Comparison of ENCODE assay signal across 9 cellular contexts in genomic region chr17:68600123-68600880, GRCh38. TPM values are rescaled to one million over a fixed set of nuclear protein-coding genes. Genes with fewer than 3 reads are reported as not detected.
DNase-seq lines count a peak whose midpoint lies in the region; ATAC-seq and TF ChIP-seq lines count a peak whose summit lies in the region.
"Had no signal": no experiment of that assay in that cellular context is flagged by ENCODE, and none has a peak within 500 bp of the region (broad histone marks: within the 10 kb centered on the region; RNA-seq: fewer than 3 reads in every experiment).

No MANE protein-coding gene starts in this region.

- TF ChIP-seq POLR2A in uterus (IDR thresholded peaks at IDR 0.05), result no peak

- ATAC-seq in HG02973 (IDR thresholded peaks at IDR 0.05; ENCODE audit: unreplicated experiment), result no peak

- no peaks in the 10 kb centered on the region for H3K9me3 Mint-ChIP-seq in Caco-2 (ENCODE audit: unreplicated experiment)
- H3K9me3 Mint-ChIP-seq: activated naive CD4-positive, alpha-beta T cell treated with anti-CD3 and anti-CD28 coated beads, Interleukin-2, amount 50 U/mL, for 72 hours had no signal

- no peaks in the 10 kb centered on the region for H3K36me3 ChIP-seq in Caco-2 (ENCODE audit: control insufficient read depth, insufficient read depth, low read length)
- no peaks in the 10 kb centered on the region for H3K36me3 ChIP-seq in ectodermal cell (ENCODE audit: control insufficient read depth, insufficient read depth, low read length)
- no peaks in the 10 kb centered on the region for H3K36me3 ChIP-seq in mesodermal cell (ENCODE audit: control insufficient read depth, insufficient read depth, low read length)
- no peaks in the 10 kb centered on the region for H3K36me3 ChIP-seq in uterus

- H3K27ac ChIP-seq in ectodermal cell (ENCODE audit: insufficient read depth, low read depth, low read length, poor library complexity, severe bottlenecking), result no peak overlapping the region
- H3K27ac ChIP-seq in mesodermal cell (ENCODE audit: low read depth, low read length, severe bottlenecking), result no peak overlapping the region
- H3K27ac ChIP-seq in uterus, result peak overlapping the region; percentile 80 to 91

- intact Hi-C loops in Caco-2 (cut with micrococcal nuclease; ENCODE audit: unreplicated experiment), result loop anchor here (1.0 kb wide), 1 partner anchor 159 kb away; no protein-coding TSS in a partner anchor
- intact Hi-C loops in uterus (cut with DNase I; ENCODE audit: low total_unique reads), result loop anchor here (10.0 kb wide), 1 partner anchor 66 kb away; no protein-coding TSS in a partner anchor

- no peaks in the 10 kb centered on the region for H3K9me3 ChIP-seq in Caco-2
- H3K9me3 ChIP-seq in ectodermal cell (ENCODE audit: control insufficient read depth, low read length), result no peaks in the 10 kb centered on the region
- no peaks in the 10 kb centered on the region for H3K9me3 ChIP-seq in mesodermal cell (ENCODE audit: control insufficient read depth, low read length)
- no peaks in the 10 kb centered on the region for H3K9me3 ChIP-seq in uterus

- H3K4me3 ChIP-seq in Caco-2 (ENCODE audit: low read depth, low read length) (peak overlapping the region; percentile 45), ectodermal cell (ENCODE audit: insufficient read depth, low read depth, low read length) (peak overlapping the region; percentile 54), mesodermal cell (ENCODE audit: extremely low read depth, insufficient read depth, low read length, poor library complexity, severe bottlenecking) (peak overlapping the region; percentile 56), uterus (peak overlapping the region; percentile 68 to 75)

- TF ChIP-seq CTCF in Caco-2 (IDR thresholded peaks at IDR 0.05; ENCODE audit: insufficient read depth in 1 of 2, low read depth in 1 of 2, low read length in 1 of 2, severe bottlenecking in 1 of 2, unreplicated experiment in 1 of 2) (peak; percentile 27 to 61), uterus (IDR thresholded peaks at IDR 0.05) (peak; percentile 48 to 68 (median 65))

- 1% methylated on average over 79 of the region's 79 CpGs for WGBS in ectodermal cell, 2 experiments
- 1 to 2% methylated on average over 71 to 76 of the region's 79 CpGs for WGBS in mesodermal cell (ENCODE audit: insufficient coverage in 2 of 2), 2 experiments

- peaks cover 15% of the 10 kb centered on the region for H3K4me1 Mint-ChIP-seq in Caco-2 (ENCODE audit: low read depth, unreplicated experiment)

- CTCF ChIA-PET in Caco-2 (lab: Charles Lee), result interaction anchor here (0.6 to 2.0 kb wide), 3 partner anchors 66 to 1221 kb away, joined by 3 to 7 read pairs (median 4); no protein-coding TSS in a partner anchor

- peak overlapping the region; percentile 63 for H3K27ac Mint-ChIP-seq in Caco-2 (ENCODE audit: unreplicated experiment)
- H3K27ac Mint-ChIP-seq: activated naive CD4-positive, alpha-beta T cell treated with anti-CD3 and anti-CD28 coated beads, Interleukin-2, amount 50 U/mL, for 72 hours had no signal

- H3K27me3 Mint-ChIP-seq in Caco-2 (ENCODE audit: insufficient read depth, unreplicated experiment), result peaks cover 9% of the 10 kb centered on the region

- H3K36me3 Mint-ChIP-seq in Caco-2 (ENCODE audit: insufficient read depth, unreplicated experiment), result no peaks in the 10 kb centered on the region

- H3K27me3 ChIP-seq in Caco-2 (replicated peaks; ENCODE audit: control insufficient read depth, insufficient read depth, low read length) (no peaks in the 10 kb centered on the region), ectodermal cell (ENCODE audit: control insufficient read depth, insufficient read depth, low read length, poor library complexity, severe bottlenecking) (peaks cover 59% of the 10 kb centered on the region), uterus (no peaks in the 10 kb centered on the region)

- no TSS peak for BruUV-seq in Caco-2 (replicated peaks; lab: Mats Ljungman, UMichigan)

- peak overlapping the region; percentile 61 for H3K4me3 Mint-ChIP-seq in Caco-2 (ENCODE audit: unreplicated experiment)

- POLR2A ChIA-PET in Caco-2 (lab: Charles Lee), result no interaction called here

- peak; percentile 49 to 66 for DNase-seq in Caco-2
- peak; percentile 33 to 51 for DNase-seq in NOMO-1 (lab: John Stamatoyannopoulos, UW; ENCODE audit: unreplicated experiment in 2 of 2)
- DNase-seq in uterus, result peak; percentile 68
- no peak for DNase-seq in SIG-M5 (lab: John Stamatoyannopoulos, UW)
- DNase-seq in stimulated activated naive CD4-positive, alpha-beta T cell treated with Interleukin-2 at 50 U/mL for 16 hours (lab: John Stamatoyannopoulos, UW), result no peak

- H3K4me1 ChIP-seq in Caco-2 (peaks cover 15% of the 10 kb centered on the region), ectodermal cell (ENCODE audit: control insufficient read depth, insufficient read depth, low read length) (no peaks in the 10 kb centered on the region), mesodermal cell (ENCODE audit: control insufficient read depth, insufficient read depth, low read length, poor library complexity, severe bottlenecking) (peaks cover 7% of the 10 kb centered on the region), uterus (peaks cover 2 to 5% of the 10 kb centered on the region in 2 donors)

RNA-seq across cellular contexts. Expression of gene FAM20A, which starts 0.9 kb away (rescaled TPM):
- total RNA-seq in Caco-2 (2022), result 0.34 and 0.44 TPM in 2 replicates
- 0.24 TPM for polyA plus RNA-seq in ectodermal cell (2013, experiment 1 of 4)
- polyA plus RNA-seq in ectodermal cell (2013, experiment 2 of 4), result 0.66 TPM
- 0.21 TPM for polyA plus RNA-seq in ectodermal cell (2013, experiment 3 of 4)
- polyA plus RNA-seq in ectodermal cell (2013, experiment 4 of 4), result 0.57 TPM
- polyA plus RNA-seq in mesodermal cell (2013, experiment 1 of 2), result 1.8 TPM
- 1.4 TPM for polyA plus RNA-seq in mesodermal cell (2013, experiment 2 of 2)
- 10 to 100 TPM in 2 of 4 donors, 1 to 10 TPM in 1, under 1 TPM in 1; under 0.01 to 40.3 (median 14.0) TPM for total RNA-seq in uterus
- total RNA-seq: activated naive CD4-positive, alpha-beta T cell treated with anti-CD3 and anti-CD28 coated beads, Interleukin-2, amount 50 U/mL, for 72 hours had no signal

Comparison
In these comparisons a context has a peak if more than half of its experiments do, and no peak if none do; other contexts are left out.
1. DNase-seq: peak in Caco-2 (2 of 2), NOMO-1 (2 of 2) and uterus (2 of 2); none in SIG-M5 (single experiment) and stimulated activated naive CD4-positive, alpha-beta T cell treated with Interleukin-2 at 50 U/mL for 16 hours (single experiment).
2. H3K27ac ChIP-seq: peak in uterus (2 of 2); none in ectodermal cell (single experiment) and mesodermal cell (single experiment).
3. Peak in every context shown above with its lines, with median percentiles within 50 percentile points of each other: H3K4me3 ChIP-seq.